Comparison of ENCODE assay signal across 11 cellular contexts in the genomic region with DNA sequence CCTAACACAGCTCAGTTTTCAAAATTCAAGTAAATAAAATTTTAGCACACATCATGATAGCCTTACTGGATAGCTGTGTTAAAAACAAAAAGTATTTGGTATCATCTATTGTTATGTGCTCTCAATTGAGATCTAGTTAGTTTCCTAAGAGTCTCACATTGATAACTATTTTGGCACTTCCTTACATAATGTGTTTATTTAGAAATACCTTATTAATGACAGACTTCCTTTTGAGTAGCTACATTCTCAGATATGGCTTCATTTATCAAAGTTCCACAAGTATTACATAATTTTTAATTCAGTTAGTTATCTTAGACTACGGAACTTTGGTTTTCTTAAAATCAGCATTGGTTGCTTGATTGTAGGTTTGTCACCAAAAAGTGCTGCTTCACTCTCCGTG. TPM values are rescaled to one million over a fixed set of nuclear protein-coding genes. Genes with fewer than 3 reads are reported as not detected.
A peak's percentile ranks its signal among the peaks of the same experiment; 100 is the strongest.
DNase-seq lines count a peak whose midpoint lies in the region; FAIRE-seq and TF ChIP-seq lines count a peak whose summit lies in the region.
"Not testable (repeated sequence)": the region's sequence is repeated elsewhere in the genome, so short reads cannot be mapped to it uniquely, and the experiment has no call there.
"Had no signal": no experiment of that assay in that cellular context is flagged by ENCODE, and none has a peak within 500 bp of the region (broad histone marks: within the 10 kb centered on the region; RNA-seq: fewer than 3 reads in every experiment).

No MANE protein-coding gene starts in this region.

- H3K9me3 ChIP-seq in SK-N-SH; astrocyte (ENCODE audit: insufficient read depth, low read depth, low read length); endothelial cell of umbilical vein (replicated peaks; ENCODE audit: control insufficient read depth, insufficient read depth, low read length); osteoblast (ENCODE audit: low read depth, low read length): not testable (repeated sequence)

- not testable (repeated sequence) for H3K79me2 ChIP-seq in SK-N-SH (ENCODE audit: insufficient read depth); astrocyte (ENCODE audit: insufficient read depth, low read length); endothelial cell of umbilical vein (ENCODE audit: control insufficient read depth, insufficient read depth, low read length); osteoblast (ENCODE audit: insufficient read depth, low read length)

- H3F3A ChIP-seq in SK-N-SH (replicated peaks; ENCODE audit: insufficient read depth), result not testable (repeated sequence)

- not testable (repeated sequence) for H3K9me3 Mint-ChIP-seq in astrocyte (ENCODE audit: unreplicated experiment)

- CTCF ChIA-PET in SK-N-SH (lab: Yijun Ruan, JAX), result not testable (repeated sequence)
- CTCF ChIA-PET in endothelial cell of umbilical vein (lab: Charles Lee), result interaction anchor here (0.7 to 2.8 kb wide), 6 partner anchors 10 to 1261 kb away, joined by 3 to 10 read pairs (median 3); partner anchors contain the start of gene DEPDC1

- POLR2A ChIA-PET in SK-N-SH (lab: Yijun Ruan, JAX); endothelial cell of umbilical vein (lab: Charles Lee): not testable (repeated sequence)

- 90% methylated on average over 2 of the region's 2 CpGs for WGBS in SK-N-SH (ENCODE audit: low lambda C conversion rate)

- not testable (repeated sequence) for BruUV-seq in endothelial cell of umbilical vein (replicated peaks; lab: Mats Ljungman, UMichigan)

- H3K36me3 ChIP-seq in SK-N-SH (replicated peaks in 1 of 2; ENCODE audit: control insufficient read depth in 1 of 2, insufficient read depth in 2 of 2, low read length in 1 of 2) (peaks cover 30 to 43% of the 10 kb centered on the region in 2 experiments), endothelial cell of umbilical vein (ENCODE audit: control insufficient read depth in 2 of 2, extremely low read depth in 1 of 2, insufficient read depth in 2 of 2, low read length in 2 of 2) (peaks cover 0 to 14% of the 10 kb centered on the region in 2 experiments), osteoblast (ENCODE audit: insufficient read depth, low read length) (peaks cover 12% of the 10 kb centered on the region)
- not testable (repeated sequence) for H3K36me3 ChIP-seq in astrocyte (ENCODE audit: insufficient read depth, low read length)

- H3K4me1 Mint-ChIP-seq in astrocyte (ENCODE audit: low read depth, unreplicated experiment), result not testable (repeated sequence)

- intact Hi-C loops in endothelial cell of umbilical vein (cut with micrococcal nuclease), result loop anchor here (2.0 kb wide), 1 partner anchor 20 kb away; the partner anchor contains the start of gene DEPDC1

- not testable (repeated sequence) for H3K9me1 ChIP-seq in endothelial cell of umbilical vein (replicated peaks; ENCODE audit: control insufficient read depth, extremely low read depth, insufficient read depth, low read length)

- TF ChIP-seq EP300 in SK-N-SH (IDR thresholded peaks at IDR 0.05; ENCODE audit: borderline replicate concordance in 1 of 2, low read depth in 1 of 2, low read length in 1 of 2), result not testable (repeated sequence)

- dilution Hi-C loops in endothelial cell of umbilical vein (cut with MboI; ENCODE audit: extremely low pct_ligation_motif_present, low sequenced_read_pairs), result not testable (repeated sequence)

- not testable (repeated sequence) for H4K20me1 ChIP-seq in SK-N-SH (ENCODE audit: insufficient read depth); astrocyte (ENCODE audit: insufficient read depth, low read length); endothelial cell of umbilical vein (replicated peaks; ENCODE audit: control insufficient read depth, extremely low read depth, insufficient read depth, low read length); osteoblast (ENCODE audit: insufficient read depth, low read length)

- not testable (repeated sequence) for TF ChIP-seq CTCF in D721Med (IDR thresholded peaks at IDR 0.05; ENCODE audit: insufficient read depth, missing control alignments); SK-N-SH (IDR thresholded peaks at IDR 0.05); astrocyte (IDR thresholded peaks at IDR 0.05; ENCODE audit: insufficient read depth, low read depth, low read length); endothelial cell of umbilical vein (IDR thresholded peaks at IDR 0.05; ENCODE audit: extremely low read depth in 1 of 2, insufficient read depth in 1 of 2, low read depth in 1 of 2, low read length in 2 of 2); osteoblast (IDR thresholded peaks at IDR 0.05; ENCODE audit: extremely low read depth, low read depth, low read length)

- not testable (repeated sequence) for DNase-seq in D721Med (ENCODE audit: insufficient read length, low spot score); SK-N-SH; astrocyte (ENCODE audit: low read depth); osteoblast (ENCODE audit: insufficient read length, low spot score, missing footprints)
- DNase-seq in endothelial cell of umbilical vein (ENCODE audit: low read depth, low spot score), result peak; percentile 50

- FAIRE-seq in D721Med (lab: Jason Lieb, UNC) (peak; percentile 89), astrocyte (lab: Jason Lieb, UNC) (peak; percentile 66), endothelial cell of umbilical vein (lab: Jason Lieb, UNC) (peak; percentile 42)

- not testable (repeated sequence) for TF ChIP-seq RAD21 in SK-N-SH (IDR thresholded peaks at IDR 0.05; ENCODE audit: low read length)

- H3K4me2 ChIP-seq in SK-N-SH; astrocyte (ENCODE audit: low read length); osteoblast (ENCODE audit: insufficient read depth, low read length): not testable (repeated sequence)
- H3K4me2 ChIP-seq in endothelial cell of umbilical vein (ENCODE audit: insufficient read depth, low read length), result peak overlapping the region; percentile 74

- not testable (repeated sequence) for H3K36me3 Mint-ChIP-seq in astrocyte (ENCODE audit: low read depth, unreplicated experiment)

- not testable (repeated sequence) for H3K27me3 ChIP-seq in SK-N-SH (ENCODE audit: insufficient read depth); astrocyte (ENCODE audit: insufficient read depth, low read length); endothelial cell of umbilical vein (ENCODE audit: control insufficient read depth in 2 of 2, insufficient read depth in 2 of 2, low read length in 2 of 2); osteoblast (ENCODE audit: insufficient read depth, low read length)

- H3K27ac ChIP-seq in SK-N-SH (ENCODE audit: low read depth in 2 of 2, low read length in 1 of 2); astrocyte (ENCODE audit: low read depth, low read length); osteoblast (ENCODE audit: low read depth, low read length): not testable (repeated sequence)
- peak overlapping the region; percentile 67 for H3K27ac ChIP-seq in endothelial cell of umbilical vein (ENCODE audit: insufficient read depth, low read depth, low read length)

- H3K4me3 ChIP-seq in SK-N-SH (ENCODE audit: low read depth in 2 of 2, low read length in 1 of 2); astrocyte (ENCODE audit: insufficient read depth, low read depth, low read length): not testable (repeated sequence)
- H3K4me3 ChIP-seq in endothelial cell of umbilical vein (replicated peaks in 1 of 3; ENCODE audit: insufficient read depth in 1 of 3, low read depth in 1 of 3, low read length in 3 of 3), result peak overlapping the region in 1 of 3 experiments; percentile 33
- H3K4me3 ChIP-seq in osteoblast (ENCODE audit: insufficient read depth, low read length), result peak overlapping the region; percentile 10

- not testable (repeated sequence) for H3K27me3 Mint-ChIP-seq in astrocyte (ENCODE audit: low read depth, unreplicated experiment)

- not testable (repeated sequence) for H3K27ac Mint-ChIP-seq in astrocyte (ENCODE audit: unreplicated experiment)

- not testable (repeated sequence) for H3K9me2 ChIP-seq in SK-N-SH

- not testable (repeated sequence) for H3K4me3 Mint-ChIP-seq in astrocyte (ENCODE audit: unreplicated experiment)

- TF ChIP-seq POLR2A in endothelial cell of umbilical vein (IDR thresholded peaks at IDR 0.05; ENCODE audit: low read depth, low read length), result not testable (repeated sequence)

- H2AFZ ChIP-seq in SK-N-SH (ENCODE audit: low read depth), result peak overlapping the region; percentile 38
- not testable (repeated sequence) for H2AFZ ChIP-seq in astrocyte (ENCODE audit: low read depth, low read length); endothelial cell of umbilical vein (ENCODE audit: low read depth, low read length)
- peak overlapping the region; percentile 51 for H2AFZ ChIP-seq in osteoblast (ENCODE audit: low read length)

- not testable (repeated sequence) for H3K9ac ChIP-seq in SK-N-SH; astrocyte (ENCODE audit: low read length)
- H3K9ac ChIP-seq in endothelial cell of umbilical vein (replicated peaks; ENCODE audit: extremely low read depth, insufficient read depth, low read length), result peak overlapping the region; percentile 88

- not testable (repeated sequence) for H3K4me1 ChIP-seq in SK-N-SH (ENCODE audit: control insufficient read depth in 1 of 2, insufficient read depth in 2 of 2, low read depth in 1 of 2, low read length in 1 of 2); astrocyte (ENCODE audit: insufficient read depth, low read length); endothelial cell of umbilical vein (ENCODE audit: control insufficient read depth, extremely low read depth, insufficient read depth, low read length); osteoblast (ENCODE audit: insufficient read depth, low read length)

RNA-seq across cellular contexts. Expression of gene DEPDC1, which starts 20.3 kb away (rescaled TPM):
- polyA plus RNA-seq in SK-N-SH (2012; rRNA removed) (3.8 TPM in 2 replicates), endothelial cell of umbilical vein (3.9 and 5.5 TPM in 2 replicates)
- 6.0 and 7.5 TPM in 2 replicates for polyA plus RNA-seq in SK-N-SH (2012; cell fraction: cytosol; rRNA removed)
- polyA plus RNA-seq in SK-N-SH (2012; cell fraction: nucleus; rRNA removed), result 1.7 and 2.7 TPM in 2 replicates
- total RNA-seq in astrocyte (2.0 and 2.6 TPM in 2 replicates), endothelial cell of umbilical vein (26.0 and 30.4 TPM in 2 replicates), osteoblast (1.4 and 2.4 TPM in 2 replicates)
- 8.0 and 8.1 TPM in 2 replicates for polyA plus RNA-seq in endothelial cell of umbilical vein (2011; cell fraction: cytosol; rRNA removed)
- 5.8 and 11.4 TPM in 2 replicates for polyA plus RNA-seq in endothelial cell of umbilical vein (2011; cell fraction: nucleus; rRNA removed)
- polyA plus RNA-seq in endothelial cell of umbilical vein (2012), result 5.1 and 14.8 TPM in 2 replicates
- polyA minus RNA-seq in endothelial cell of umbilical vein, result 5.0 and 6.0 TPM in 2 replicates
- 52.7 TPM for polyA minus RNA-seq in endothelial cell of umbilical vein (2011; cell fraction: cytosol; rRNA and poly(A)+ RNA removed)
- polyA minus RNA-seq in endothelial cell of umbilical vein (2011; cell fraction: nucleus; rRNA and poly(A)+ RNA removed), result 5.9 and 9.0 TPM in 2 replicates
- total RNA-seq: CD4-positive, alpha-beta T cell had no signal

RNA-seq across cellular contexts. Expression of gene RPE65, which starts 26.9 kb away (rescaled TPM):
- polyA plus RNA-seq in SK-N-SH (2012; rRNA removed) (0.02 and 0.03 TPM in 2 replicates), endothelial cell of umbilical vein (not detected in 2 replicates)
- 0.04 and 0.08 TPM in 2 replicates for polyA plus RNA-seq in SK-N-SH (2012; cell fraction: cytosol; rRNA removed)
- 0.02 and 0.05 TPM in 2 replicates for polyA plus RNA-seq in SK-N-SH (2012; cell fraction: nucleus; rRNA removed)
- total RNA-seq in astrocyte (0.27 and 0.91 TPM in 2 replicates), endothelial cell of umbilical vein (not detected in 2 replicates), osteoblast (not detected in 2 replicates)
- not detected in 2 replicates for polyA plus RNA-seq in endothelial cell of umbilical vein (2011; cell fraction: cytosol; rRNA removed)
- not detected in 2 replicates for polyA plus RNA-seq in endothelial cell of umbilical vein (2011; cell fraction: nucleus; rRNA removed)
- not detected in 2 replicates for polyA plus RNA-seq in endothelial cell of umbilical vein (2012)
- not detected in 2 replicates for polyA minus RNA-seq in endothelial cell of umbilical vein
- polyA minus RNA-seq in endothelial cell of umbilical vein (2011; cell fraction: cytosol; rRNA and poly(A)+ RNA removed), result not detected
- polyA minus RNA-seq in endothelial cell of umbilical vein (2011; cell fraction: nucleus; rRNA and poly(A)+ RNA removed), result not detected in 2 replicates
- total RNA-seq: A172; CD4-positive, alpha-beta T cell; CD8-positive, alpha-beta memory T cell; G401; HFFc6 had no signal
- polyA plus RNA-seq: CD14-positive monocyte; CD8-positive, alpha-beta memory T cell had no signal
